17 cellular contexts compared by ENCODE assay signal in the genomic region with DNA sequence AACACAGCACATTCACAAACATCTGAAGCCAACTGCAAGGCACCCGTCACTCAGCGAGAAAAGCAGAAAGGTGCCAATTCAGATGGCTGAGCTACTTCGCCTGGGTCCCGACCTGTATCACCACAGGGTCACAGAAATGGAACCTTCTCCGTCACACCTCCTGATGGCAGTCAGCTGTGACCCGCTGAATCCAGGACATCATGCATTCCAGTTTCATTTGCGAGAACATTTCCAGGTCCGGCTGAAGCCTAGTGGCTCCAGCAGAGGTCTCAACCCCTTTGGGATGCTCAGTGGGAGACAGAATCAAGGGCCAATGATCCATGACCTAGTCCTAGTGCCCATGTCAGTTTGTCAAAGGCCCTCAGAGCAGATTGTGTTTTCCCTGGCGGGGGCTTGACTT.
DNase-seq lines count a peak whose midpoint lies in the region; ATAC-seq and TF ChIP-seq lines count a peak whose summit lies in the region.
"Had no signal": no experiment of that assay in that cellular context is flagged by ENCODE, and none has a peak within 500 bp of the region (broad histone marks: within the 10 kb centered on the region; RNA-seq: fewer than 3 reads in every experiment).

No MANE protein-coding gene starts in this region.

- peaks cover 5% of the 10 kb centered on the region; the same call in 1 of the 2 replicates for H4K20me1 ChIP-seq in Karpas-422 (ENCODE audit: insufficient read depth, low read depth, low read length)

- H3K36me3 ChIP-seq in tibial nerve: peaks cover 0 to 6% (median 2%) of the 10 kb centered on the region in 3 donors
- peaks cover 20% of the 10 kb centered on the region; the same call in 1 of the 2 replicates for H3K36me3 ChIP-seq in Karpas-422 (ENCODE audit: insufficient read depth, low read length)
- peaks cover 0 to 12% (median 2%) of the 10 kb centered on the region in 9 donors for H3K36me3 ChIP-seq in heart left ventricle
- H3K36me3 ChIP-seq: ascending aorta, thoracic aorta had no signal

- H3K4me1 ChIP-seq in tibial nerve: peaks cover 0 to 93% (median 47%) of the 10 kb centered on the region in 4 donors
- H3K4me1 ChIP-seq in Karpas-422 (ENCODE audit: low read length): no peaks in the 10 kb centered on the region
- H3K4me1 ChIP-seq in heart left ventricle: peaks cover 2 to 96% (median 32%) of the 10 kb centered on the region in 12 donors

- no peaks in the 10 kb centered on the region for H3K9me3 Mint-ChIP-seq in activated naive CD4-positive, alpha-beta T cell treated with anti-CD3 and anti-CD28 coated beads for 36 hours
- no peaks in the 10 kb centered on the region for H3K9me3 Mint-ChIP-seq in activated T-helper 1 cell treated with anti-CD3 and anti-CD28 coated beads, Interleukin-12 subunit alpha, Interleukin-12 subunit beta, Interleukin-2, Interleukin-4 antibody, amounts not matched to agents 30 ng/mL and 10 ng/mL and 1 ng/mL, durations not matched to agents 14 hours and 24 hours and 36 hours
- H3K9me3 Mint-ChIP-seq: dendritic cell treated with granulocyte-macrophage colony-stimulating factor and Interleukin-4, amounts not matched to agents 40 ng/mL and 50 ng/mL, for 4 days had no signal

- no peak overlapping the region for H3K9ac ChIP-seq in Karpas-422 (ENCODE audit: low read length)

- TF ChIP-seq POLR2A in tibial nerve (IDR thresholded peaks at IDR 0.05) (no peak), heart left ventricle (IDR thresholded peaks at IDR 0.05) (no peak)

- H3K27me3 Mint-ChIP-seq in activated naive CD4-positive, alpha-beta T cell treated with anti-CD3 and anti-CD28 coated beads for 36 hours (ENCODE audit: low read depth): no peaks in the 10 kb centered on the region
- H3K27me3 Mint-ChIP-seq in activated T-helper 1 cell treated with anti-CD3 and anti-CD28 coated beads, Interleukin-12 subunit alpha, Interleukin-12 subunit beta, Interleukin-2, Interleukin-4 antibody, amounts not matched to agents 30 ng/mL and 10 ng/mL and 1 ng/mL, durations not matched to agents 14 hours and 24 hours and 36 hours (ENCODE audit: insufficient read depth): no peaks in the 10 kb centered on the region
- H3K27me3 Mint-ChIP-seq: dendritic cell treated with granulocyte-macrophage colony-stimulating factor and Interleukin-4, amounts not matched to agents 40 ng/mL and 50 ng/mL, for 4 days had no signal

- H3K9me3 ChIP-seq in tibial nerve (no peaks in the 10 kb centered on the region), Karpas-422 (ENCODE audit: low read length) (no peaks in the 10 kb centered on the region), heart left ventricle (no peaks in the 10 kb centered on the region)
- H3K9me3 ChIP-seq: ascending aorta, thoracic aorta had no signal

- H3K9me2 ChIP-seq in Karpas-422 (replicated peaks; ENCODE audit: insufficient read depth, low read length): no peaks in the 10 kb centered on the region

- peaks cover 91% of the 10 kb centered on the region for H3K4me1 Mint-ChIP-seq in activated naive CD4-positive, alpha-beta T cell treated with anti-CD3 and anti-CD28 coated beads for 36 hours (ENCODE audit: low read depth)
- H3K4me1 Mint-ChIP-seq in activated T-helper 1 cell treated with anti-CD3 and anti-CD28 coated beads, Interleukin-12 subunit alpha, Interleukin-12 subunit beta, Interleukin-2, Interleukin-4 antibody, amounts not matched to agents 30 ng/mL and 10 ng/mL and 1 ng/mL, durations not matched to agents 14 hours and 24 hours and 36 hours (ENCODE audit: low read depth): peaks cover 75% of the 10 kb centered on the region

- H3K4me3 Mint-ChIP-seq in activated naive CD4-positive, alpha-beta T cell treated with anti-CD3 and anti-CD28 coated beads for 36 hours: no peak overlapping the region
- H3K4me3 Mint-ChIP-seq in activated T-helper 1 cell treated with anti-CD3 and anti-CD28 coated beads, Interleukin-12 subunit alpha, Interleukin-12 subunit beta, Interleukin-2, Interleukin-4 antibody, amounts not matched to agents 30 ng/mL and 10 ng/mL and 1 ng/mL, durations not matched to agents 14 hours and 24 hours and 36 hours: no peak overlapping the region
- H3K4me3 Mint-ChIP-seq: dendritic cell treated with granulocyte-macrophage colony-stimulating factor and Interleukin-4, amounts not matched to agents 40 ng/mL and 50 ng/mL, for 4 days had no signal

- no peak for ATAC-seq in heart left ventricle
- ATAC-seq: left lobe of liver had no signal

- peaks cover 90% of the 10 kb centered on the region for H3K79me2 ChIP-seq in Karpas-422 (ENCODE audit: low read length)

- H3K27ac Mint-ChIP-seq in activated naive CD4-positive, alpha-beta T cell treated with anti-CD3 and anti-CD28 coated beads for 36 hours: peak overlapping the region; percentile 94
- peak overlapping the region; percentile 84 for H3K27ac Mint-ChIP-seq in activated T-helper 1 cell treated with anti-CD3 and anti-CD28 coated beads, Interleukin-12 subunit alpha, Interleukin-12 subunit beta, Interleukin-2, Interleukin-4 antibody, amounts not matched to agents 30 ng/mL and 10 ng/mL and 1 ng/mL, durations not matched to agents 14 hours and 24 hours and 36 hours
- H3K27ac Mint-ChIP-seq: dendritic cell treated with granulocyte-macrophage colony-stimulating factor and Interleukin-4, amounts not matched to agents 40 ng/mL and 50 ng/mL, for 4 days had no signal

- no peaks in the 10 kb centered on the region for H3K27me3 ChIP-seq in tibial nerve
- H3K27me3 ChIP-seq in Karpas-422 (ENCODE audit: low read length): no peaks in the 10 kb centered on the region
- no peaks in the 10 kb centered on the region for H3K27me3 ChIP-seq in heart left ventricle
- H3K27me3 ChIP-seq: ascending aorta had no signal

- CTCF ChIA-PET in activated naive CD4-positive, alpha-beta T cell treated with anti-CD3 and anti-CD28 coated beads for 36 hours (lab: Charles Lee): interaction anchor here (0.6 to 1.2 kb wide), 2 partner anchors 31 to 619 kb away, joined by 3 to 4 read pairs; no protein-coding TSS in a partner anchor

- intact Hi-C loops in activated naive CD4-positive, alpha-beta T cell treated with anti-CD3 and anti-CD28 coated beads for 36 hours (cut with micrococcal nuclease): no loop called here
- intact Hi-C loops in activated T-helper 1 cell treated with anti-CD3 and anti-CD28 coated beads, Interleukin-12 subunit alpha, Interleukin-12 subunit beta, Interleukin-2, Interleukin-4 antibody, amounts not matched to agents 30 ng/mL and 10 ng/mL and 1 ng/mL, durations not matched to agents 14 hours and 24 hours and 36 hours (cut with micrococcal nuclease): no loop called here
- intact Hi-C loops in heart left ventricle (cut with DNase I): loop anchor here in 1 of 10 donors (2.0 kb wide), 1 partner anchor 13 kb away; no protein-coding TSS in a partner anchor

- TF ChIP-seq CTCF in tibial nerve (IDR thresholded peaks at IDR 0.05) (no peak), heart left ventricle (IDR thresholded peaks at IDR 0.05) (no peak)

- TF ChIP-seq EP300 in tibial nerve (IDR thresholded peaks at IDR 0.05): no peak

- WGBS in tibial nerve, 2 donors: 79 to 89% methylated on average over 9 of the region's 9 CpGs
- 86 to 97% (median 93%) methylated on average over 9 of the region's 9 CpGs for WGBS in heart left ventricle, 4 donors

- no peak overlapping the region for H3K4me2 ChIP-seq in Karpas-422 (ENCODE audit: low read depth, low read length, poor library complexity, severe bottlenecking)

- no peak for DNase-seq in activated naive CD4-positive, alpha-beta T cell treated with anti-CD3 and anti-CD28 coated beads for 36 hours
- DNase-seq in activated naive CD4-positive, alpha-beta T cell treated with anti-CD3 and anti-CD28 coated beads, Interleukin-2, amount 50 U/mL, for 16 hours: no peak
- no peak for DNase-seq in activated T-helper 1 cell treated with anti-CD3 and anti-CD28 coated beads, Interleukin-12 subunit alpha, Interleukin-12 subunit beta, Interleukin-2, Interleukin-4 antibody, amounts not matched to agents 30 ng/mL and 10 ng/mL and 1 ng/mL, durations not matched to agents 14 hours and 24 hours and 36 hours (ENCODE audit: low spot score)
- DNase-seq in left kidney (ENCODE audit: low read depth, low spot score): peak; percentile 43
- DNase-seq in tibial nerve (ENCODE audit: low spot score in 2 of 2): no peak
- no peak for DNase-seq in HK-2 (ENCODE audit: unreplicated experiment)
- DNase-seq in Karpas-422: no peak
- DNase-seq in heart left ventricle: no peak
- DNase-seq: DMS153, NCI-H1436, NCI-H510A treated with DMSO at 0.1 percent for 48 hours, OCI-M1 had no signal

- H3K36me3 Mint-ChIP-seq in activated naive CD4-positive, alpha-beta T cell treated with anti-CD3 and anti-CD28 coated beads for 36 hours (ENCODE audit: low read depth): peaks cover 71% of the 10 kb centered on the region
- peaks cover 57% of the 10 kb centered on the region for H3K36me3 Mint-ChIP-seq in activated T-helper 1 cell treated with anti-CD3 and anti-CD28 coated beads, Interleukin-12 subunit alpha, Interleukin-12 subunit beta, Interleukin-2, Interleukin-4 antibody, amounts not matched to agents 30 ng/mL and 10 ng/mL and 1 ng/mL, durations not matched to agents 14 hours and 24 hours and 36 hours (ENCODE audit: low read depth)

- no peak overlapping the region for H3K4me3 ChIP-seq in tibial nerve
- H3K4me3 ChIP-seq in Karpas-422 (ENCODE audit: low read length): no peak overlapping the region
- H3K4me3 ChIP-seq in heart left ventricle: no peak overlapping the region
- H3K4me3 ChIP-seq: ascending aorta, thoracic aorta had no signal

- H3K27ac ChIP-seq in tibial nerve (peak overlapping the region in 3 of 4 donors; percentile 1 to 20 (median 15)), Karpas-422 (ENCODE audit: low read length) (no peak overlapping the region), heart left ventricle (no peak overlapping the region)
- H3K27ac ChIP-seq: thoracic aorta, VCaP had no signal

- no peak overlapping the region for H2AFZ ChIP-seq in Karpas-422 (ENCODE audit: low read length)

Comparison
In these comparisons a context has a peak if more than half of its experiments do, and no peak if none do; other contexts are left out.
1. H3K27ac ChIP-seq: peak in tibial nerve (3 of 4); none in Karpas-422 (single experiment) and heart left ventricle (0 of 12).